ENCODE assay signal across 1 cellular context in genomic region chr21:36656138-36656537, GRCh38.
TF ChIP-seq lines count a peak whose summit lies in the region.

No MANE protein-coding gene starts in this region.

TF ChIP-seq in GM23338, 12 proteins besides CTCF, POLR2A, EP300 and RAD21 (continued from another document):
- TF ChIP-seq, protein P1, sequence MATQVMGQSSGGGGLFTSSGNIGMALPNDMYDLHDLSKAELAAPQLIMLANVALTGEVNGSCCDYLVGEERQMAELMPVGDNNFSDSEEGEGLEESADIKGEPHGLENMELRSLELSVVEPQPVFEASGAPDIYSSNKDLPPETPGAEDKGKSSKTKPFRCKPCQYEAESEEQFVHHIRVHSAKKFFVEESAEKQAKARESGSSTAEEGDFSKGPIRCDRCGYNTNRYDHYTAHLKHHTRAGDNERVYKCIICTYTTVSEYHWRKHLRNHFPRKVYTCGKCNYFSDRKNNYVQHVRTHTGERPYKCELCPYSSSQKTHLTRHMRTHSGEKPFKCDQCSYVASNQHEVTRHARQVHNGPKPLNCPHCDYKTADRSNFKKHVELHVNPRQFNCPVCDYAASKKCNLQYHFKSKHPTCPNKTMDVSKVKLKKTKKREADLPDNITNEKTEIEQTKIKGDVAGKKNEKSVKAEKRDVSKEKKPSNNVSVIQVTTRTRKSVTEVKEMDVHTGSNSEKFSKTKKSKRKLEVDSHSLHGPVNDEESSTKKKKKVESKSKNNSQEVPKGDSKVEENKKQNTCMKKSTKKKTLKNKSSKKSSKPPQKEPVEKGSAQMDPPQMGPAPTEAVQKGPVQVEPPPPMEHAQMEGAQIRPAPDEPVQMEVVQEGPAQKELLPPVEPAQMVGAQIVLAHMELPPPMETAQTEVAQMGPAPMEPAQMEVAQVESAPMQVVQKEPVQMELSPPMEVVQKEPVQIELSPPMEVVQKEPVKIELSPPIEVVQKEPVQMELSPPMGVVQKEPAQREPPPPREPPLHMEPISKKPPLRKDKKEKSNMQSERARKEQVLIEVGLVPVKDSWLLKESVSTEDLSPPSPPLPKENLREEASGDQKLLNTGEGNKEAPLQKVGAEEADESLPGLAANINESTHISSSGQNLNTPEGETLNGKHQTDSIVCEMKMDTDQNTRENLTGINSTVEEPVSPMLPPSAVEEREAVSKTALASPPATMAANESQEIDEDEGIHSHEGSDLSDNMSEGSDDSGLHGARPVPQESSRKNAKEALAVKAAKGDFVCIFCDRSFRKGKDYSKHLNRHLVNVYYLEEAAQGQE (IDR thresholded peaks at IDR 0.05; ENCODE audit: unreplicated experiment), result no peak
- TF ChIP-seq EZH2 (IDR thresholded peaks at IDR 0.05; ENCODE audit: low read depth, unreplicated experiment), result no peak
- TF ChIP-seq STAT1 (IDR thresholded peaks at IDR 0.05; ENCODE audit: unreplicated experiment), result no peak
- TF ChIP-seq, protein P2, sequence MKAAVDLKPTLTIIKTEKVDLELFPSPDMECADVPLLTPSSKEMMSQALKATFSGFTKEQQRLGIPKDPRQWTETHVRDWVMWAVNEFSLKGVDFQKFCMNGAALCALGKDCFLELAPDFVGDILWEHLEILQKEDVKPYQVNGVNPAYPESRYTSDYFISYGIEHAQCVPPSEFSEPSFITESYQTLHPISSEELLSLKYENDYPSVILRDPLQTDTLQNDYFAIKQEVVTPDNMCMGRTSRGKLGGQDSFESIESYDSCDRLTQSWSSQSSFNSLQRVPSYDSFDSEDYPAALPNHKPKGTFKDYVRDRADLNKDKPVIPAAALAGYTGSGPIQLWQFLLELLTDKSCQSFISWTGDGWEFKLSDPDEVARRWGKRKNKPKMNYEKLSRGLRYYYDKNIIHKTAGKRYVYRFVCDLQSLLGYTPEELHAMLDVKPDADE (IDR thresholded peaks at IDR 0.05), result no peak
- TF ChIP-seq, protein P3, sequence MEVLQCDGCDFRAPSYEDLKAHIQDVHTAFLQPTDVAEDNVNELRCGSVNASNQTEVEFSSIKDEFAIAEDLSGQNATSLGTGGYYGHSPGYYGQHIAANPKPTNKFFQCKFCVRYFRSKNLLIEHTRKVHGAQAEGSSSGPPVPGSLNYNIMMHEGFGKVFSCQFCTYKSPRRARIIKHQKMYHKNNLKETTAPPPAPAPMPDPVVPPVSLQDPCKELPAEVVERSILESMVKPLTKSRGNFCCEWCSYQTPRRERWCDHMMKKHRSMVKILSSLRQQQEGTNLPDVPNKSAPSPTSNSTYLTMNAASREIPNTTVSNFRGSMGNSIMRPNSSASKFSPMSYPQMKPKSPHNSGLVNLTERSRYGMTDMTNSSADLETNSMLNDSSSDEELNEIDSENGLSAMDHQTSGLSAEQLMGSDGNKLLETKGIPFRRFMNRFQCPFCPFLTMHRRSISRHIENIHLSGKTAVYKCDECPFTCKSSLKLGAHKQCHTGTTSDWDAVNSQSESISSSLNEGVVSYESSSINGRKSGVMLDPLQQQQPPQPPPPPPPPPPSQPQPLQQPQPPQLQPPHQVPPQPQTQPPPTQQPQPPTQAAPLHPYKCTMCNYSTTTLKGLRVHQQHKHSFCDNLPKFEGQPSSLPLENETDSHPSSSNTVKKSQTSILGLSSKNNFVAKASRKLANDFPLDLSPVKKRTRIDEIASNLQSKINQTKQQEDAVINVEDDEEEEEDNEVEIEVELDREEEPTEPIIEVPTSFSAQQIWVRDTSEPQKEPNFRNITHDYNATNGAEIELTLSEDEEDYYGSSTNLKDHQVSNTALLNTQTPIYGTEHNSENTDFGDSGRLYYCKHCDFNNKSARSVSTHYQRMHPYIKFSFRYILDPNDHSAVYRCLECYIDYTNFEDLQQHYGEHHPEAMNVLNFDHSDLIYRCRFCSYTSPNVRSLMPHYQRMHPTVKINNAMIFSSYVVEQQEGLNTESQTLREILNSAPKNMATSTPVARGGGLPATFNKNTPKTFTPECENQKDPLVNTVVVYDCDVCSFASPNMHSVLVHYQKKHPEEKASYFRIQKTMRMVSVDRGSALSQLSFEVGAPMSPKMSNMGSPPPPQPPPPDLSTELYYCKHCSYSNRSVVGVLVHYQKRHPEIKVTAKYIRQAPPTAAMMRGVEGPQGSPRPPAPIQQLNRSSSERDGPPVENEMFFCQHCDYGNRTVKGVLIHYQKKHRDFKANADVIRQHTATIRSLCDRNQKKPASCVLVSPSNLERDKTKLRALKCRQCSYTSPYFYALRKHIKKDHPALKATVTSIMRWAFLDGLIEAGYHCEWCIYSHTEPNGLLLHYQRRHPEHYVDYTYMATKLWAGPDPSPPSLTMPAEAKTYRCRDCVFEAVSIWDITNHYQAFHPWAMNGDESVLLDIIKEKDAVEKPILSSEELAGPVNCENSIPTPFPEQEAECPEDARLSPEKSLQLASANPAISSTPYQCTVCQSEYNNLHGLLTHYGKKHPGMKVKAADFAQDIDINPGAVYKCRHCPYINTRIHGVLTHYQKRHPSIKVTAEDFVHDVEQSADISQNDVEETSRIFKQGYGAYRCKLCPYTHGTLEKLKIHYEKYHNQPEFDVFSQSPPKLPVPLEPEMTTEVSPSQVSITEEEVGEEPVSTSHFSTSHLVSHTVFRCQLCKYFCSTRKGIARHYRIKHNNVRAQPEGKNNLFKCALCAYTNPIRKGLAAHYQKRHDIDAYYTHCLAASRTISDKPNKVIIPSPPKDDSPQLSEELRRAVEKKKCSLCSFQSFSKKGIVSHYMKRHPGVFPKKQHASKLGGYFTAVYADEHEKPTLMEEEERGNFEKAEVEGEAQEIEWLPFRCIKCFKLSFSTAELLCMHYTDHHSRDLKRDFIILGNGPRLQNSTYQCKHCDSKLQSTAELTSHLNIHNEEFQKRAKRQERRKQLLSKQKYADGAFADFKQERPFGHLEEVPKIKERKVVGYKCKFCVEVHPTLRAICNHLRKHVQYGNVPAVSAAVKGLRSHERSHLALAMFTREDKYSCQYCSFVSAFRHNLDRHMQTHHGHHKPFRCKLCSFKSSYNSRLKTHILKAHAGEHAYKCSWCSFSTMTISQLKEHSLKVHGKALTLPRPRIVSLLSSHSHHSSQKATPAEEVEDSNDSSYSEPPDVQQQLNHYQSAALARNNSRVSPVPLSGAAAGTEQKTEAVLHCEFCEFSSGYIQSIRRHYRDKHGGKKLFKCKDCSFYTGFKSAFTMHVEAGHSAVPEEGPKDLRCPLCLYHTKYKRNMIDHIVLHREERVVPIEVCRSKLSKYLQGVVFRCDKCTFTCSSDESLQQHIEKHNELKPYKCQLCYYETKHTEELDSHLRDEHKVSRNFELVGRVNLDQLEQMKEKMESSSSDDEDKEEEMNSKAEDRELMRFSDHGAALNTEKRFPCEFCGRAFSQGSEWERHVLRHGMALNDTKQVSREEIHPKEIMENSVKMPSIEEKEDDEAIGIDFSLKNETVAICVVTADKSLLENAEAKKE (CRISPR knock-in tag; IDR thresholded peaks at IDR 0.05), result no peak
- no peak for TF ChIP-seq POLR2AphosphoS5 (IDR thresholded peaks at IDR 0.05; ENCODE audit: low read depth)
